In genomic region chr16:4769306-4769638, GRCh38 we compare ENCODE assay signal across 10 cellular contexts. TPM values are rescaled to one million over a fixed set of nuclear protein-coding genes. Genes with fewer than 3 reads are reported as not detected.
DNase-seq lines count a peak whose midpoint lies in the region; ATAC-seq, FAIRE-seq and TF ChIP-seq lines count a peak whose summit lies in the region.
"Had no signal": no experiment of that assay in that cellular context is flagged by ENCODE, and none has a peak within 500 bp of the region (broad histone marks: within the 10 kb centered on the region; RNA-seq: fewer than 3 reads in every experiment).

No MANE protein-coding gene starts in this region.

- FAIRE-seq in GM12878 (lab: Jason Lieb, UNC): no peak
- no peak for FAIRE-seq in GM12892 (lab: Jason Lieb, UNC)
- FAIRE-seq: islet of Langerhans had no signal

- H3K27ac Mint-ChIP-seq in activated naive CD4-positive, alpha-beta T cell treated with anti-CD3 and anti-CD28 coated beads, Interleukin-2, amount 10 ng/mL, durations not matched to agents 7 days and 5 days: peak overlapping the region; percentile 30

- ATAC-seq in GM12878: no peak
- ATAC-seq in lower lobe of right lung: no peak

- H3K36me3 Mint-ChIP-seq in activated naive CD4-positive, alpha-beta T cell treated with anti-CD3 and anti-CD28 coated beads, Interleukin-2, amount 10 ng/mL, durations not matched to agents 7 days and 5 days: peaks cover 6% of the 10 kb centered on the region

- peak overlapping the region; percentile 80 for H2AFZ ChIP-seq in GM12878 (ENCODE audit: control insufficient read depth, low read depth, low read length)

- TF ChIP-seq EP300 in GM12878 (IDR thresholded peaks at IDR 0.05; ENCODE audit: borderline replicate concordance in 1 of 2, control insufficient read depth in 1 of 2, low read depth in 2 of 2, low read length in 2 of 2): no peak

- SMC1A ChIA-PET in GM12878 (lab: Charles Lee; ENCODE audit: uncharacterized antibody, unreplicated experiment): interaction anchor here (0.6 to 3.4 kb wide), 3 partner anchors 35 to 83 kb away, joined by 3 to 15 read pairs (median 3); partner anchors contain the start of genes ANKS3 and DNAAF8

- WGBS in GM12878 (ENCODE audit: insufficient coverage, insufficient replicate concordance, low lambda C conversion rate, missing lambda C conversion rate): 63% methylated on average over 7 of the region's 7 CpGs

- no peak overlapping the region for H3K9ac ChIP-seq in GM12878 (ENCODE audit: control insufficient read depth, insufficient read depth, low read length)

- TF ChIP-seq POLR2A in GM12878 (IDR thresholded peaks at IDR 0.05; ENCODE audit: low read depth, low read length) (no peak), GM12892 (IDR thresholded peaks at IDR 0.05; ENCODE audit: low read depth, low read length) (no peak)

- no peak for TF ChIP-seq CTCF in GM12878 (IDR thresholded peaks at IDR 0.05 in 2 of 3, conservative IDR thresholded peaks at IDR 0.05 in 1 of 3; ENCODE audit: control insufficient read depth in 2 of 3, extremely low read depth in 1 of 3, insufficient read depth in 1 of 3, low read depth in 3 of 3, low read length in 3 of 3)
- TF ChIP-seq CTCF in lower lobe of right lung (IDR thresholded peaks at IDR 0.05): no peak
- TF ChIP-seq CTCF in tibial artery (IDR thresholded peaks at IDR 0.05): no peak

- peaks cover 8% of the 10 kb centered on the region; the same call in 1 of the 2 replicates for H3K4me1 ChIP-seq in GM12878 (ENCODE audit: control insufficient read depth, insufficient read depth, low read length)
- peaks cover 34% of the 10 kb centered on the region for H3K4me1 ChIP-seq in lower lobe of right lung
- H3K4me1 ChIP-seq in tibial artery: peaks cover 0 to 34% (median 25%) of the 10 kb centered on the region in 4 donors

- H3K27me3 ChIP-seq in GM12878 (replicated peaks in 1 of 2; ENCODE audit: control insufficient read depth in 2 of 2, insufficient read depth in 2 of 2, low read length in 1 of 2) (no peaks in the 10 kb centered on the region), lower lobe of right lung (ENCODE audit: low read depth) (no peaks in the 10 kb centered on the region), tibial artery (no peaks in the 10 kb centered on the region)

- no peaks in the 10 kb centered on the region; a peak in 1 of 4 replicates for H3K36me3 ChIP-seq in GM12878 (ENCODE audit: control insufficient read depth in 2 of 2, insufficient read depth in 2 of 2, low read length in 1 of 2)
- peaks cover 9% of the 10 kb centered on the region for H3K36me3 ChIP-seq in lower lobe of right lung
- peaks cover 0 to 14% (median 3%) of the 10 kb centered on the region in 3 donors for H3K36me3 ChIP-seq in tibial artery

- H3K27me3 Mint-ChIP-seq in activated naive CD4-positive, alpha-beta T cell treated with anti-CD3 and anti-CD28 coated beads, Interleukin-2, amount 10 ng/mL, durations not matched to agents 7 days and 5 days: peaks cover 4% of the 10 kb centered on the region
- H3K27me3 Mint-ChIP-seq: stimulated activated naive CD8-positive, alpha-beta T cell treated with anti-CD3 and anti-CD28 coated beads, Interleukin-15, amount 100 ng/mL, for 72 hours had no signal

- intact Hi-C loops in GM12878 (cut with micrococcal nuclease; ENCODE audit: unreplicated experiment) (loop anchor here (2.0 kb wide), 3 partner anchors 34 to 78 kb away; partner anchors contain the start of genes ANKS3, DNAAF8, GLYR1 and ROGDI), lower lobe of right lung (cut with DNase I) (no loop called here), tibial artery (cut with DNase I; ENCODE audit: low total_unique reads) (loop anchor here (5.0 kb wide), 1 partner anchor 78 kb away; the partner anchor contains the start of genes GLYR1 and UBN1)

- POLR2A ChIA-PET in GM12878 (lab: Charles Lee): interaction anchor here (1.3 to 2.8 kb wide), 4 partner anchors 22 to 153 kb away, joined by 5 to 15 read pairs (median 8); partner anchors contain the start of genes ANKS3 and DNAAF8

- H3K4me3 ChIP-seq in GM12878 (peak overlapping the region; percentile 91), lower lobe of right lung (peak overlapping the region; percentile 96), tibial artery (peak overlapping the region; percentile 69 to 95)

- H3K4me2 ChIP-seq in GM12878 (ENCODE audit: control insufficient read depth, insufficient read depth): peak overlapping the region; percentile 14

- RAD21 ChIA-PET in GM12878 (lab: Charles Lee; ENCODE audit: unreplicated experiment): interaction anchor here (0.6 to 2.0 kb wide), 4 partner anchors 16 to 35 kb away, joined by 3 to 18 read pairs (median 4); partner anchors contain the start of genes ANKS3 and DNAAF8

- BruUV-seq in GM12878 (replicated peaks; lab: Mats Ljungman, UMichigan): no TSS peak

- no peaks in the 10 kb centered on the region for H3K9me3 Mint-ChIP-seq in activated naive CD4-positive, alpha-beta T cell treated with anti-CD3 and anti-CD28 coated beads, Interleukin-2, amount 10 ng/mL, durations not matched to agents 7 days and 5 days
- H3K9me3 Mint-ChIP-seq: stimulated activated naive CD8-positive, alpha-beta T cell treated with anti-CD3 and anti-CD28 coated beads, Interleukin-15, amount 100 ng/mL, for 72 hours had no signal

- peak overlapping the region; percentile 91 for H3K4me3 Mint-ChIP-seq in activated naive CD4-positive, alpha-beta T cell treated with anti-CD3 and anti-CD28 coated beads, Interleukin-2, amount 10 ng/mL, durations not matched to agents 7 days and 5 days

- H3K4me1 Mint-ChIP-seq in activated naive CD4-positive, alpha-beta T cell treated with anti-CD3 and anti-CD28 coated beads, Interleukin-2, amount 10 ng/mL, durations not matched to agents 7 days and 5 days: peaks cover 35% of the 10 kb centered on the region

- in situ Hi-C loops in GM12878 (cut with MboI): no loop called here

- H3K9me3 ChIP-seq in GM12878 (replicated peaks; ENCODE audit: control insufficient read depth, insufficient read depth, low read length) (no peaks in the 10 kb centered on the region), lower lobe of right lung (no peaks in the 10 kb centered on the region), tibial artery (no peaks in the 10 kb centered on the region)

- peaks cover 18% of the 10 kb centered on the region for H3K79me2 ChIP-seq in GM12878 (ENCODE audit: control insufficient read depth, insufficient read depth, low read length)

- no peak for TF ChIP-seq RAD21 in GM12878 (IDR thresholded peaks at IDR 0.05; ENCODE audit: insufficient read depth, low read depth, low read length)

- H3K27ac ChIP-seq in GM12878 (ENCODE audit: control insufficient read depth, insufficient read depth) (no peak overlapping the region), lower lobe of right lung (peak overlapping the region; percentile 92), tibial artery (peak overlapping the region; percentile 85 to 88)

- no peak for DNase-seq in activated naive CD4-positive, alpha-beta T cell treated with anti-CD3 and anti-CD28 coated beads, Interleukin-2, amount 10 ng/mL, durations not matched to agents 7 days and 5 days
- no peak for DNase-seq in activated naive CD4-positive, alpha-beta T cell (lab: John Stamatoyannopoulos, UW)
- DNase-seq in GM12878 (ENCODE audit: low read depth, low spot score) (no peak), lower lobe of right lung (no peak), tibial artery (no peak), GM12892 (ENCODE audit: insufficient read length) (no peak), epidermal melanocyte (ENCODE audit: insufficient read length, low spot score) (no peak)
- no peak for DNase-seq in activated effector memory CD4-positive, alpha-beta T cell treated with Interleukin-2 at 50 U/mL for 16 hours

- H4K20me1 ChIP-seq in GM12878 (ENCODE audit: control insufficient read depth, insufficient read depth): no peaks in the 10 kb centered on the region

- CTCF ChIA-PET in activated naive CD4-positive, alpha-beta T cell treated with anti-CD3 and anti-CD28 coated beads, Interleukin-2, amount 10 ng/mL, durations not matched to agents 7 days and 5 days (lab: Charles Lee): interaction anchor here (1.5 kb wide), 1 partner anchor 35 kb away, joined by 4 read pairs; the partner anchor contains the start of genes ANKS3 and DNAAF8
- CTCF ChIA-PET in GM12878 (lab: Yijun Ruan, JAX): interaction anchor here (1.0 to 1.4 kb wide), 3 partner anchors 31 to 34 kb away, joined by 3 to 7 read pairs (median 3); partner anchors contain the start of genes DNAAF8 and ROGDI

RNA-seq across cellular contexts. Expression of gene ZNF500, which starts 2.3 kb away (rescaled TPM):
- total RNA-seq in GM12878 (2013; cell fraction: nucleolus; rRNA removed): 34.4 and 34.9 TPM in 2 replicates
- total RNA-seq in GM12878 (2014; rRNA removed): 6.2 and 7.1 TPM in 2 replicates
- total RNA-seq in GM12878 (2014; rRNA removed; fragmentation: Illumina TruSeq; extraction: Trizol): 3.5 and 4.2 TPM in 2 replicates
- 9.5 and 13.1 TPM in 2 replicates for total RNA-seq in GM12878 (2021)
- 2.3 TPM for polyA plus RNA-seq in GM12878 (2011; ENCODE audit: low read depth)
- 2.5 and 4.9 TPM in 2 replicates for polyA plus RNA-seq in GM12878 (2011; rRNA removed)
- 5.6 and 7.4 TPM in 2 replicates for polyA plus RNA-seq in GM12878 (2011; cell fraction: cytosol; rRNA removed)
- polyA plus RNA-seq in GM12878 (2011; cell fraction: nucleus; rRNA removed): 11.2 and 13.0 TPM in 2 replicates
- polyA plus RNA-seq in GM12878 (2012): 3.8 and 4.8 TPM in 2 replicates
- polyA plus RNA-seq in GM12878 (2014; fragmentation: Illumina TruSeq; extraction: Trizol): 1.3 and 3.2 TPM in 2 replicates
- 1 to 10 TPM in 1 of 2 experiments, under 1 TPM in 1; 0.99 to 1.0 TPM for polyA plus RNA-seq in GM12878 (2014; fragmentation: Nextera tagmentation; extraction: Ambion mirVana)
- polyA plus RNA-seq in GM12878 (2014; rRNA removed): 6.4 and 8.2 TPM in 2 replicates
- 1 to 10 TPM; 6.7 to 7.7 TPM for polyA plus RNA-seq in GM12878 (2016; fragmentation: Nextera tagmentation; extraction: Ambion mirVana)
- 5.9 and 8.9 TPM in 2 replicates for polyA minus RNA-seq in GM12878 (2011; rRNA and poly(A)+ RNA removed)
- polyA minus RNA-seq in GM12878 (2011; cell fraction: cytosol; rRNA and poly(A)+ RNA removed): 2.3 and 2.9 TPM in 2 replicates
- 4.4 and 11.5 TPM in 2 replicates for polyA minus RNA-seq in GM12878 (2011; cell fraction: nucleus; rRNA and poly(A)+ RNA removed)
- total RNA-seq in lower lobe of right lung: 13.4 TPM
- polyA plus RNA-seq in GM12892 (2012; ENCODE audit: missing spikeins): 3.0 TPM

RNA-seq across cellular contexts. Expression of gene SEPTIN12, which starts 18.9 kb away (rescaled TPM):
- not detected in 2 replicates for total RNA-seq in GM12878 (2013; cell fraction: nucleolus; rRNA removed)
- not detected in 2 replicates for total RNA-seq in GM12878 (2014; rRNA removed)
- total RNA-seq in GM12878 (2014; rRNA removed; fragmentation: Illumina TruSeq; extraction: Trizol): not detected in 2 replicates
- not detected in 2 replicates for total RNA-seq in GM12878 (2021)
- polyA plus RNA-seq in GM12878 (2011; ENCODE audit: low read depth): not detected
- polyA plus RNA-seq in GM12878 (2011; rRNA removed): not detected in 2 replicates
- not detected in 2 replicates for polyA plus RNA-seq in GM12878 (2011; cell fraction: cytosol; rRNA removed)
- 0.24 TPM in 1 of 2 replicates, not detected in the other for polyA plus RNA-seq in GM12878 (2011; cell fraction: nucleus; rRNA removed)
- not detected in 2 replicates for polyA plus RNA-seq in GM12878 (2012)
- polyA plus RNA-seq in GM12878 (2014; fragmentation: Illumina TruSeq; extraction: Trizol): not detected in 2 replicates
- not detected for polyA plus RNA-seq in GM12878 (2014; fragmentation: Nextera tagmentation; extraction: Ambion mirVana)
- not detected in 2 replicates for polyA plus RNA-seq in GM12878 (2014; rRNA removed)
- polyA plus RNA-seq in GM12878 (2016; fragmentation: Nextera tagmentation; extraction: Ambion mirVana): not detected
- polyA minus RNA-seq in GM12878 (2011; rRNA and poly(A)+ RNA removed): not detected in 2 replicates
- polyA minus RNA-seq in GM12878 (2011; cell fraction: cytosol; rRNA and poly(A)+ RNA removed): not detected in 2 replicates
- not detected in 2 replicates for polyA minus RNA-seq in GM12878 (2011; cell fraction: nucleus; rRNA and poly(A)+ RNA removed)
- total RNA-seq in lower lobe of right lung: not detected
- polyA plus RNA-seq in GM12892 (2012; ENCODE audit: missing spikeins): not detected

RNA-seq across cellular contexts. Expression of gene SMIM22, which starts 25.9 kb away (rescaled TPM):
- total RNA-seq in GM12878 (2013; cell fraction: nucleolus; rRNA removed): not detected in 2 replicates
- total RNA-seq in GM12878 (2014; rRNA removed): not detected in 2 replicates
- total RNA-seq in GM12878 (2014; rRNA removed; fragmentation: Illumina TruSeq; extraction: Trizol): not detected in 2 replicates
- 0.61 TPM in 1 of 2 replicates, not detected in the other for total RNA-seq in GM12878 (2021)
- polyA plus RNA-seq in GM12878 (2011; ENCODE audit: low read depth): not detected
- 0.26 and 0.83 TPM in 2 replicates for polyA plus RNA-seq in GM12878 (2011; rRNA removed)
- 1.3 TPM in 2 replicates for polyA plus RNA-seq in GM12878 (2011; cell fraction: cytosol; rRNA removed)
- polyA plus RNA-seq in GM12878 (2011; cell fraction: nucleus; rRNA removed): 1.5 and 2.1 TPM in 2 replicates
- not detected in 2 replicates for polyA plus RNA-seq in GM12878 (2012)
- polyA plus RNA-seq in GM12878 (2014; fragmentation: Illumina TruSeq; extraction: Trizol): not detected in 2 replicates
- not detected for polyA plus RNA-seq in GM12878 (2014; fragmentation: Nextera tagmentation; extraction: Ambion mirVana)
- polyA plus RNA-seq in GM12878 (2014; rRNA removed): not detected in 2 replicates
- not detected for polyA plus RNA-seq in GM12878 (2016; fragmentation: Nextera tagmentation; extraction: Ambion mirVana)
- polyA minus RNA-seq in GM12878 (2011; rRNA and poly(A)+ RNA removed): not detected in 2 replicates
- polyA minus RNA-seq in GM12878 (2011; cell fraction: cytosol; rRNA and poly(A)+ RNA removed): not detected in 2 replicates
- polyA minus RNA-seq in GM12878 (2011; cell fraction: nucleus; rRNA and poly(A)+ RNA removed): not detected in 2 replicates
- 27.7 TPM for total RNA-seq in lower lobe of right lung
- polyA plus RNA-seq in GM12892 (2012; ENCODE audit: missing spikeins): not detected

RNA-seq across cellular contexts. Expression of gene ROGDI, which starts 33.2 kb away (rescaled TPM):
- total RNA-seq in GM12878 (2013; cell fraction: nucleolus; rRNA removed): 14.3 and 14.6 TPM in 2 replicates
- 11.6 and 15.9 TPM in 2 replicates for total RNA-seq in GM12878 (2014; rRNA removed)
- total RNA-seq in GM12878 (2014; rRNA removed; fragmentation: Illumina TruSeq; extraction: Trizol): 7.9 and 8.0 TPM in 2 replicates
- 13.7 and 14.7 TPM in 2 replicates for total RNA-seq in GM12878 (2021)
- polyA plus RNA-seq in GM12878 (2011; ENCODE audit: low read depth): 5.7 TPM
- polyA plus RNA-seq in GM12878 (2011; rRNA removed): 8.5 and 12.9 TPM in 2 replicates
- 20.4 and 28.6 TPM in 2 replicates for polyA plus RNA-seq in GM12878 (2011; cell fraction: cytosol; rRNA removed)
- polyA plus RNA-seq in GM12878 (2011; cell fraction: nucleus; rRNA removed): 58.6 and 63.0 TPM in 2 replicates
- polyA plus RNA-seq in GM12878 (2012): 18.5 and 22.9 TPM in 2 replicates
- polyA plus RNA-seq in GM12878 (2014; fragmentation: Illumina TruSeq; extraction: Trizol): 1.9 and 7.6 TPM in 2 replicates
- polyA plus RNA-seq in GM12878 (2014; fragmentation: Nextera tagmentation; extraction: Ambion mirVana): 1 to 10 TPM in 1 of 2 experiments, under 1 TPM in 1; 0.40 to 2.2 TPM
- 21.3 and 22.8 TPM in 2 replicates for polyA plus RNA-seq in GM12878 (2014; rRNA removed)
- polyA plus RNA-seq in GM12878 (2016; fragmentation: Nextera tagmentation; extraction: Ambion mirVana): 10 to 100 TPM; 23.1 to 23.5 TPM
- 4.5 and 13.1 TPM in 2 replicates for polyA minus RNA-seq in GM12878 (2011; rRNA and poly(A)+ RNA removed)
- 4.7 and 8.5 TPM in 2 replicates for polyA minus RNA-seq in GM12878 (2011; cell fraction: cytosol; rRNA and poly(A)+ RNA removed)
- polyA minus RNA-seq in GM12878 (2011; cell fraction: nucleus; rRNA and poly(A)+ RNA removed): 4.4 and 7.1 TPM in 2 replicates
- total RNA-seq in lower lobe of right lung: 24.9 TPM
- 4.1 TPM for polyA plus RNA-seq in GM12892 (2012; ENCODE audit: missing spikeins)

RNA-seq across cellular contexts. Expression of gene DNAAF8, which starts 34.9 kb away (rescaled TPM):
- not detected in 2 replicates for total RNA-seq in GM12878 (2013; cell fraction: nucleolus; rRNA removed)
- total RNA-seq in GM12878 (2014; rRNA removed): 0.22 and 0.56 TPM in 2 replicates
- total RNA-seq in GM12878 (2014; rRNA removed; fragmentation: Illumina TruSeq; extraction: Trizol): 0.09 and 0.22 TPM in 2 replicates
- 0.21 and 0.36 TPM in 2 replicates for total RNA-seq in GM12878 (2021)
- 0.39 TPM for polyA plus RNA-seq in GM12878 (2011; ENCODE audit: low read depth)
- 0.03 and 0.22 TPM in 2 replicates for polyA plus RNA-seq in GM12878 (2011; rRNA removed)
- polyA plus RNA-seq in GM12878 (2011; cell fraction: cytosol; rRNA removed): 0.24 and 0.30 TPM in 2 replicates
- polyA plus RNA-seq in GM12878 (2011; cell fraction: nucleus; rRNA removed): 0.31 and 0.37 TPM in 2 replicates
- 0.31 and 0.51 TPM in 2 replicates for polyA plus RNA-seq in GM12878 (2012)
- polyA plus RNA-seq in GM12878 (2014; fragmentation: Illumina TruSeq; extraction: Trizol): 0.01 TPM in 1 of 2 replicates, not detected in the other
- polyA plus RNA-seq in GM12878 (2014; fragmentation: Nextera tagmentation; extraction: Ambion mirVana): not detected
- 0.13 and 0.16 TPM in 2 replicates for polyA plus RNA-seq in GM12878 (2014; rRNA removed)
- under 1 TPM; 0.21 to 0.78 TPM for polyA plus RNA-seq in GM12878 (2016; fragmentation: Nextera tagmentation; extraction: Ambion mirVana)
- 0.07 and 0.57 TPM in 2 replicates for polyA minus RNA-seq in GM12878 (2011; rRNA and poly(A)+ RNA removed)
- not detected in 2 replicates for polyA minus RNA-seq in GM12878 (2011; cell fraction: cytosol; rRNA and poly(A)+ RNA removed)
- not detected in 2 replicates for polyA minus RNA-seq in GM12878 (2011; cell fraction: nucleus; rRNA and poly(A)+ RNA removed)
- 3.4 TPM for total RNA-seq in lower lobe of right lung
- 0.40 TPM for polyA plus RNA-seq in GM12892 (2012; ENCODE audit: missing spikeins)

Comparison
In these comparisons a context has a peak if more than half of its experiments do, and no peak if none do; other contexts are left out.
1. RNA of gene SMIM22, which starts 25.9 kb away (total RNA-seq): 27.7 TPM in lower lobe of right lung (single experiment); 0.61 TPM in GM12878; every median in the first group is over 10 times any median in the second.
2. Peak in every context shown above with its lines, with median percentiles within 50 percentile points of each other: H3K4me3 ChIP-seq.